ENCODE assay signal across 17 cellular contexts in the genomic region with DNA sequence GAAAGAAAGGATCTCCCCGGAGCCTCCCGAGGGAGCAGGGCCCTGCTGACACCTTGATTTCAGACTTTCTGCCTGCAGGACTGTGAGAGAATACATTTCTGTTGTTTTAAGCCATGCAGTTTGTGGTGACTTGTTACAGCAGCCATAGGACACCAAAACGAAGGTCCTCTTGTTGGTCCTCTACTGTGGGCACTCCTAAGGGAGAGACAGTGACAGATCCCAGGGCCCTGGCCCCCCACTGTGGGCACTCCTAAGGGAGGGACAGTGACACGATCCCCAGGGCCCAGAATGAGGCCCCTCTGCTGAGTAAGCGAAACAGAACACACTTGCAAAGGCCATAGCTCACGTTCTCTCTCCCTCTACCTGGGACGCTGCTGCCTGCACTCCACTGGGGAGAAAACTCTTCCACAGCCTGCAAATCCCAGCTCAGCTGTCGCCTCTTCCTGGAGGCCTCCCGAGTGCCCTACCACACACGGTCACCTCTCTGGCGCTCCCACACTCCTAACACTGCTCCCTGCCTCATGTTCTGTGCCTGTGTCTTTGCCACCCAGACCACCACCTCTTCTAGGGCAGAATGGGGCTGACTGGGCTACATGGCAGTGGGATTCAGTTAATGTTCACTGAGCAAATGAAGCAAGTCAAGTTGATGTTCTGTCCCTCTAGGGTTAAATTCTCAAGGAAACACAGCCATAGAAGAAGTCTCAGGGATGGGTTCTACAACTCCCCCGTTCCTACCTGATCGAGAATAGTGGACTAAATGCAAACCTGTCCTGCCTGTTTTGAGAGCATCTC. TPM values are rescaled to one million over a fixed set of nuclear protein-coding genes. Genes with fewer than 3 reads are reported as not detected.
DNase-seq lines count a peak whose midpoint lies in the region; ATAC-seq, FAIRE-seq and TF ChIP-seq lines count a peak whose summit lies in the region.
"Had no signal": no experiment of that assay in that cellular context is flagged by ENCODE, and none has a peak within 500 bp of the region (broad histone marks: within the 10 kb centered on the region; RNA-seq: fewer than 3 reads in every experiment).

No MANE protein-coding gene starts in this region.

- H3K4me1 ChIP-seq in A549 (peaks cover 10% of the 10 kb centered on the region), vagina (no peaks in the 10 kb centered on the region)

- intact Hi-C loops in vagina (cut with DNase I): no loop called here

- H3K27me3 ChIP-seq in vagina: no peaks in the 10 kb centered on the region

- POLR2A ChIA-PET in A549 (lab: Yijun Ruan, JAX): no interaction called here

- TF ChIP-seq RAD21 in A549 (conservative IDR thresholded peaks at IDR 0.05 in 1 of 2, IDR thresholded peaks at IDR 0.05 in 1 of 2): no peak

- TF ChIP-seq POLR2A in A549 (IDR thresholded peaks at IDR 0.05; ENCODE audit: low read length) (no peak), vagina (IDR thresholded peaks at IDR 0.05) (no peak)

- TF ChIP-seq CTCF in A549 (IDR thresholded peaks at IDR 0.05) (no peak), glutamatergic neuron (IDR thresholded peaks at IDR 0.05; ENCODE audit: partially characterized antibody, unreplicated experiment) (no peak), vagina (IDR thresholded peaks at IDR 0.05) (no peak)

- WGBS in A549 (ENCODE audit: missing lambda C conversion rate): 89% methylated on average over 13 of the region's 13 CpGs

- DNase-seq in A549 (ENCODE audit: low read depth in 1 of 2, low spot score in 1 of 2): no peak
- no peak for DNase-seq in T-helper 17 cell
- DNase-seq in glutamatergic neuron: no peak
- peak; percentile 70 to 75 for DNase-seq in vagina (ENCODE audit: extremely low spot score in 2 of 2)
- DNase-seq in HUDEP-2 (lab: John Stamatoyannopoulos, UW; ENCODE audit: unreplicated experiment in 76 of 76): no peak
- DNase-seq: AML-193; Caco-2; CD4-positive, alpha-beta T cell; H9 had no signal

- ATAC-seq in A549 (no peak), T-helper 17 cell (no peak), GM19328 (IDR thresholded peaks at IDR 0.05; ENCODE audit: unreplicated experiment) (no peak)

- CTCF ChIA-PET in A549 (lab: Yijun Ruan, JAX): interaction anchor here (0.7 to 6.9 kb wide), 4 partner anchors 18 to 459 kb away, joined by 3 to 164 read pairs (median 4); no protein-coding TSS in a partner anchor

- H3K4me3 Mint-ChIP-seq in T-helper 17 cell: no peak overlapping the region
- H3K4me3 Mint-ChIP-seq in glutamatergic neuron (ENCODE audit: unreplicated experiment): no peak overlapping the region
- H3K4me3 Mint-ChIP-seq: CD4-positive, alpha-beta T cell; H9 had no signal

- H3K27me3 Mint-ChIP-seq in T-helper 17 cell: no peaks in the 10 kb centered on the region
- H3K27me3 Mint-ChIP-seq in glutamatergic neuron (ENCODE audit: unreplicated experiment): peaks cover 2% of the 10 kb centered on the region
- H3K27me3 Mint-ChIP-seq: CD4-positive, alpha-beta T cell had no signal

- H3K4me3 ChIP-seq in A549 (no peak overlapping the region), vagina (no peak overlapping the region)

- no peak overlapping the region for H3K4me2 ChIP-seq in A549

- H3K27ac Mint-ChIP-seq in T-helper 17 cell (peak overlapping the region; percentile 9), glutamatergic neuron (ENCODE audit: unreplicated experiment) (peak overlapping the region; percentile 33)
- H3K27ac Mint-ChIP-seq: CD4-positive, alpha-beta T cell had no signal

- H3K9me3 ChIP-seq in A549 (no peaks in the 10 kb centered on the region), T-helper 17 cell (ENCODE audit: control insufficient read depth, low read length, poor library complexity, severe bottlenecking) (no peaks in the 10 kb centered on the region), vagina (no peaks in the 10 kb centered on the region)
- H3K9me3 ChIP-seq: Caco-2 had no signal

- H3K4me1 Mint-ChIP-seq in T-helper 17 cell: peaks cover 2% of the 10 kb centered on the region
- H3K4me1 Mint-ChIP-seq in glutamatergic neuron (ENCODE audit: low read depth, unreplicated experiment): peaks cover 15% of the 10 kb centered on the region
- H3K4me1 Mint-ChIP-seq: H9 had no signal

- no peak overlapping the region for H3K27ac ChIP-seq in A549
- no peak overlapping the region for H3K27ac ChIP-seq in vagina
- H3K27ac ChIP-seq: C4-2B had no signal

- peaks cover 17% of the 10 kb centered on the region for H3K36me3 Mint-ChIP-seq in T-helper 17 cell (ENCODE audit: low read depth)
- peaks cover 10% of the 10 kb centered on the region for H3K36me3 Mint-ChIP-seq in glutamatergic neuron (ENCODE audit: unreplicated experiment)

- peaks cover 6% of the 10 kb centered on the region for H3K9me3 Mint-ChIP-seq in glutamatergic neuron (ENCODE audit: unreplicated experiment)
- H3K9me3 Mint-ChIP-seq: CD4-positive, alpha-beta T cell; H9 had no signal

- no peak for FAIRE-seq in A549 (lab: Jason Lieb, UNC)
- FAIRE-seq: A204.1, D721Med, G401.6, GM12891, H1, HTR-8/SVneo had no signal

- no peak for TF ChIP-seq EP300 in A549 (IDR thresholded peaks at IDR 0.05)

- H3K36me3 ChIP-seq in vagina: peaks cover 0 to 31% of the 10 kb centered on the region in 2 donors

TF ChIP-seq in A549, 52 proteins besides CTCF, POLR2A, EP300 and RAD21:
- TF ChIP-seq GATA3 (IDR thresholded peaks at IDR 0.05; ENCODE audit: borderline replicate concordance) (no peak), MAFK (IDR thresholded peaks at IDR 0.05; ENCODE audit: partially characterized antibody) (peak; percentile 48)

RNA-seq across cellular contexts. Expression of a gene that starts 23.8 kb away (rescaled TPM):
- polyA plus RNA-seq in A549 (2011; rRNA removed): 15.2 and 17.7 TPM in 2 replicates
- 38.5 and 39.6 TPM in 2 replicates for polyA plus RNA-seq in A549 (2012; cell fraction: cytosol; rRNA removed)
- polyA plus RNA-seq in A549 (2012; cell fraction: nucleus; rRNA removed): 58.3 and 75.1 TPM in 2 replicates
- polyA plus RNA-seq in A549 (2017; fragmentation: RNase III; extraction: RNeasy Plus Mini Kit Qiagen cat#74134 plus additional on column Dnase treatment): 14.4 to 16.3 TPM (median 14.7 TPM) in 3 replicates
- 15.6 and 21.6 TPM in 2 replicates for polyA minus RNA-seq in A549 (2011; rRNA and poly(A)+ RNA removed)
- 10 to 100 TPM in 1 of 2 donors, 1 to 10 TPM in 1; 9.6 to 10.0 TPM for total RNA-seq in T-helper 17 cell
- total RNA-seq in glutamatergic neuron (ENCODE audit: unreplicated experiment): 15.9 TPM
- 10.8 TPM for total RNA-seq in vagina

RNA-seq across cellular contexts. Expression of a gene that starts 34.9 kb away (rescaled TPM):
- polyA plus RNA-seq in A549 (2011; rRNA removed): 7.3 and 7.7 TPM in 2 replicates
- 1.9 and 2.2 TPM in 2 replicates for polyA plus RNA-seq in A549 (2012; cell fraction: cytosol; rRNA removed)
- 4.3 and 5.3 TPM in 2 replicates for polyA plus RNA-seq in A549 (2012; cell fraction: nucleus; rRNA removed)
- polyA plus RNA-seq in A549 (2017; fragmentation: RNase III; extraction: RNeasy Plus Mini Kit Qiagen cat#74134 plus additional on column Dnase treatment): 2.6 to 3.2 TPM (median 3.0 TPM) in 3 replicates
- 3.3 and 3.4 TPM in 2 replicates for polyA minus RNA-seq in A549 (2011; rRNA and poly(A)+ RNA removed)
- total RNA-seq in T-helper 17 cell: 10 to 100 TPM; 10.2 to 11.3 TPM
- total RNA-seq in glutamatergic neuron (ENCODE audit: unreplicated experiment): 2.7 TPM
- 5.4 TPM for total RNA-seq in vagina

Comparison
In these comparisons a context has a peak if more than half of its experiments do, and no peak if none do; other contexts are left out.
1. DNase-seq: peak in vagina (2 of 2); none in A549 (0 of 2), T-helper 17 cell (0 of 3), glutamatergic neuron (single experiment) and HUDEP-2 (0 of 76).